1 cellular context compared by ENCODE assay signal in the genomic region with DNA sequence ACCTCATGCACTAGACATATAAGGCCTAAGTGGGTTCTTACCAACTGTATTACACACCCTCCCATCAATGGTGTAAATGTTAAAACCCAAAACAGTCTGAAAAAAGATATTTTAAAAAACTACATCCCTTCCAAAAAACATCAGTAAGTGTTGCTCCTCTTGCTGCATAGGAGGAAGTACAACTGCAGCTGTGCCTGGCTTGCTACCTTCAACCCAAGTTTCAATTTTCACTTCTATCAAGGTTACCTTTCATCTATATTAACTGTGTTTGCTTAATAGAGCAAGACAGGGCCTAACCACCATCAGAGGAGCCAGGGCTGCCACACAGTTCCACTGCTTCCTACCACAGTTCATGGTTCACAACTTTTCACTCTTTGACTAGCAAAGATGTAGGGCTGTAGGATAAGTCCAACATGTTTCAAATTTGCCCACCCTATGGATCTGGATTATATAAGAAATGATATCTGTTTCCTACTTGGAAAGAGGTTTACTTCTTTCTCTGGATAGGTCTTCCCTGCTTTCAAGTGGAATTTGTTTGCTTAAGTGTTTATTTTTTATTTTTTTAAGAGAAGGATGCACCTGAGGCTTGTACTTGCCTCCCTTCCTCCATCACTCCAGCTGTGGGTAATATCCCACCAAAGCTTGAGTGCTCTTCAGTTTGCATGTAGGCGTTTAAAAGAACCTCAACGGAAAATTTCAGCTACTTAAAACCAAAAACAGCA.
TF ChIP-seq lines count a peak whose summit lies in the region.

No MANE protein-coding gene starts in this region.

TF ChIP-seq in GM12878, 131 proteins besides CTCF, POLR2A, EP300 and RAD21 (continued from another document and continues in another):
- TF ChIP-seq, protein P1, sequence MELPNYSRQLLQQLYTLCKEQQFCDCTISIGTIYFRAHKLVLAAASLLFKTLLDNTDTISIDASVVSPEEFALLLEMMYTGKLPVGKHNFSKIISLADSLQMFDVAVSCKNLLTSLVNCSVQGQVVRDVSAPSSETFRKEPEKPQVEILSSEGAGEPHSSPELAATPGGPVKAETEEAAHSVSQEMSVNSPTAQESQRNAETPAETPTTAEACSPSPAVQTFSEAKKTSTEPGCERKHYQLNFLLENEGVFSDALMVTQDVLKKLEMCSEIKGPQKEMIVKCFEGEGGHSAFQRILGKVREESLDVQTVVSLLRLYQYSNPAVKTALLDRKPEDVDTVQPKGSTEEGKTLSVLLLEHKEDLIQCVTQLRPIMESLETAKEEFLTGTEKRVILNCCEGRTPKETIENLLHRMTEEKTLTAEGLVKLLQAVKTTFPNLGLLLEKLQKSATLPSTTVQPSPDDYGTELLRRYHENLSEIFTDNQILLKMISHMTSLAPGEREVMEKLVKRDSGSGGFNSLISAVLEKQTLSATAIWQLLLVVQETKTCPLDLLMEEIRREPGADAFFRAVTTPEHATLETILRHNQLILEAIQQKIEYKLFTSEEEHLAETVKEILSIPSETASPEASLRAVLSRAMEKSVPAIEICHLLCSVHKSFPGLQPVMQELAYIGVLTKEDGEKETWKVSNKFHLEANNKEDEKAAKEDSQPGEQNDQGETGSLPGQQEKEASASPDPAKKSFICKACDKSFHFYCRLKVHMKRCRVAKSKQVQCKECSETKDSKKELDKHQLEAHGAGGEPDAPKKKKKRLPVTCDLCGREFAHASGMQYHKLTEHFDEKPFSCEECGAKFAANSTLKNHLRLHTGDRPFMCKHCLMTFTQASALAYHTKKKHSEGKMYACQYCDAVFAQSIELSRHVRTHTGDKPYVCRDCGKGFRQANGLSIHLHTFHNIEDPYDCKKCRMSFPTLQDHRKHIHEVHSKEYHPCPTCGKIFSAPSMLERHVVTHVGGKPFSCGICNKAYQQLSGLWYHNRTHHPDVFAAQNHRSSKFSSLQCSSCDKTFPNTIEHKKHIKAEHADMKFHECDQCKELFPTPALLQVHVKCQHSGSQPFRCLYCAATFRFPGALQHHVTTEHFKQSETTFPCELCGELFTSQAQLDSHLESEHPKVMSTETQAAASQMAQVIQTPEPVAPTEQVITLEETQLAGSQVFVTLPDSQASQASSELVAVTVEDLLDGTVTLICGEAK (IDR thresholded peaks at IDR 0.05; ENCODE audit: borderline replicate concordance), result no peak
- TF ChIP-seq NFXL1 (IDR thresholded peaks at IDR 0.05; ENCODE audit: borderline replicate concordance), result no peak
- TF ChIP-seq RBBP5 (conservative IDR thresholded peaks at IDR 0.05), result no peak
- 0 out of 2 replicates have a peak, but pooled peaks have one; percentile 1 for TF ChIP-seq CREB1 (IDR thresholded peaks at IDR 0.05; ENCODE audit: low read depth)
- TF ChIP-seq IRF4 (IDR thresholded peaks at IDR 0.05; ENCODE audit: low read depth, low read length), result peak; percentile 64
- TF ChIP-seq IRF5 (IDR thresholded peaks at IDR 0.05; ENCODE audit: borderline replicate concordance), result no peak
- TF ChIP-seq POLR2AphosphoS2 (IDR thresholded peaks at IDR 0.05; ENCODE audit: low read depth, low read length), result no peak
- TF ChIP-seq HSF1 (IDR thresholded peaks at IDR 0.05; ENCODE audit: low read depth, low read length), result no peak
- TF ChIP-seq HCFC1 (IDR thresholded peaks at IDR 0.05; ENCODE audit: low read length), result no peak
- TF ChIP-seq ETV6 (conservative IDR thresholded peaks at IDR 0.05 in 1 of 2, IDR thresholded peaks at IDR 0.05 in 1 of 2; ENCODE audit: borderline replicate concordance in 1 of 2, low read depth in 1 of 2), result peak in 1 of 2 experiments; percentile 88; a peak in 2 of 4 replicates
- TF ChIP-seq JUNB (IDR thresholded peaks at IDR 0.05), result peak; percentile 55
- TF ChIP-seq, protein P2, sequence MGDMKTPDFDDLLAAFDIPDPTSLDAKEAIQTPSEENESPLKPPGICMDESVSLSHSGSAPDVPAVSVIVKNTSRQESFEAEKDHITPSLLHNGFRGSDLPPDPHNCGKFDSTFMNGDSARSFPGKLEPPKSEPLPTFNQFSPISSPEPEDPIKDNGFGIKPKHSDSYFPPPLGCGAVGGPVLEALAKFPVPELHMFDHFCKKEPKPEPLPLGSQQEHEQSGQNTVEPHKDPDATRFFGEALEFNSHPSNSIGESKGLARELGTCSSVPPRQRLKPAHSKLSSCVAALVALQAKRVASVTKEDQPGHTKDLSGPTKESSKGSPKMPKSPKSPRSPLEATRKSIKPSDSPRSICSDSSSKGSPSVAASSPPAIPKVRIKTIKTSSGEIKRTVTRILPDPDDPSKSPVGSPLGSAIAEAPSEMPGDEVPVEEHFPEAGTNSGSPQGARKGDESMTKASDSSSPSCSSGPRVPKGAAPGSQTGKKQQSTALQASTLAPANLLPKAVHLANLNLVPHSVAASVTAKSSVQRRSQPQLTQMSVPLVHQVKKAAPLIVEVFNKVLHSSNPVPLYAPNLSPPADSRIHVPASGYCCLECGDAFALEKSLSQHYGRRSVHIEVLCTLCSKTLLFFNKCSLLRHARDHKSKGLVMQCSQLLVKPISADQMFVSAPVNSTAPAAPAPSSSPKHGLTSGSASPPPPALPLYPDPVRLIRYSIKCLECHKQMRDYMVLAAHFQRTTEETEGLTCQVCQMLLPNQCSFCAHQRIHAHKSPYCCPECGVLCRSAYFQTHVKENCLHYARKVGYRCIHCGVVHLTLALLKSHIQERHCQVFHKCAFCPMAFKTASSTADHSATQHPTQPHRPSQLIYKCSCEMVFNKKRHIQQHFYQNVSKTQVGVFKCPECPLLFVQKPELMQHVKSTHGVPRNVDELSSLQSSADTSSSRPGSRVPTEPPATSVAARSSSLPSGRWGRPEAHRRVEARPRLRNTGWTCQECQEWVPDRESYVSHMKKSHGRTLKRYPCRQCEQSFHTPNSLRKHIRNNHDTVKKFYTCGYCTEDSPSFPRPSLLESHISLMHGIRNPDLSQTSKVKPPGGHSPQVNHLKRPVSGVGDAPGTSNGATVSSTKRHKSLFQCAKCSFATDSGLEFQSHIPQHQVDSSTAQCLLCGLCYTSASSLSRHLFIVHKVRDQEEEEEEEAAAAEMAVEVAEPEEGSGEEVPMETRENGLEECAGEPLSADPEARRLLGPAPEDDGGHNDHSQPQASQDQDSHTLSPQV (IDR thresholded peaks at IDR 0.05), result no peak
- TF ChIP-seq, protein P3, sequence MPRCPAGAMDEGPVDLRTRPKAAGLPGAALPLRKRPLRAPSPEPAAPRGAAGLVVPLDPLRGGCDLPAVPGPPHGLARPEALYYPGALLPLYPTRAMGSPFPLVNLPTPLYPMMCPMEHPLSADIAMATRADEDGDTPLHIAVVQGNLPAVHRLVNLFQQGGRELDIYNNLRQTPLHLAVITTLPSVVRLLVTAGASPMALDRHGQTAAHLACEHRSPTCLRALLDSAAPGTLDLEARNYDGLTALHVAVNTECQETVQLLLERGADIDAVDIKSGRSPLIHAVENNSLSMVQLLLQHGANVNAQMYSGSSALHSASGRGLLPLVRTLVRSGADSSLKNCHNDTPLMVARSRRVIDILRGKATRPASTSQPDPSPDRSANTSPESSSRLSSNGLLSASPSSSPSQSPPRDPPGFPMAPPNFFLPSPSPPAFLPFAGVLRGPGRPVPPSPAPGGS (IDR thresholded peaks at IDR 0.05; ENCODE audit: borderline replicate concordance, insufficient read depth, low read depth, low read length, poor library complexity, severe bottlenecking), result no peak
- TF ChIP-seq BACH1 (IDR thresholded peaks at IDR 0.05; ENCODE audit: borderline replicate concordance), result 0 out of 2 replicates have a peak, but pooled peaks have one; percentile 2
- TF ChIP-seq ESRRA (IDR thresholded peaks at IDR 0.05; ENCODE audit: low read length), result peak; percentile 62; the same call in 1 of the 2 replicates
- peak; percentile 65; the same call in 1 of the 2 replicates for TF ChIP-seq MEF2A (IDR thresholded peaks at IDR 0.05; ENCODE audit: insufficient read depth, low read depth, low read length)
- TF ChIP-seq EED (IDR thresholded peaks at IDR 0.05; ENCODE audit: low read depth), result peak; percentile 93
- TF ChIP-seq ASH2L (IDR thresholded peaks at IDR 0.05; ENCODE audit: borderline replicate concordance, low read depth), result no peak
- no peak for TF ChIP-seq YY1 (IDR thresholded peaks at IDR 0.05; ENCODE audit: low read depth, low read length)
- TF ChIP-seq, protein P4, sequence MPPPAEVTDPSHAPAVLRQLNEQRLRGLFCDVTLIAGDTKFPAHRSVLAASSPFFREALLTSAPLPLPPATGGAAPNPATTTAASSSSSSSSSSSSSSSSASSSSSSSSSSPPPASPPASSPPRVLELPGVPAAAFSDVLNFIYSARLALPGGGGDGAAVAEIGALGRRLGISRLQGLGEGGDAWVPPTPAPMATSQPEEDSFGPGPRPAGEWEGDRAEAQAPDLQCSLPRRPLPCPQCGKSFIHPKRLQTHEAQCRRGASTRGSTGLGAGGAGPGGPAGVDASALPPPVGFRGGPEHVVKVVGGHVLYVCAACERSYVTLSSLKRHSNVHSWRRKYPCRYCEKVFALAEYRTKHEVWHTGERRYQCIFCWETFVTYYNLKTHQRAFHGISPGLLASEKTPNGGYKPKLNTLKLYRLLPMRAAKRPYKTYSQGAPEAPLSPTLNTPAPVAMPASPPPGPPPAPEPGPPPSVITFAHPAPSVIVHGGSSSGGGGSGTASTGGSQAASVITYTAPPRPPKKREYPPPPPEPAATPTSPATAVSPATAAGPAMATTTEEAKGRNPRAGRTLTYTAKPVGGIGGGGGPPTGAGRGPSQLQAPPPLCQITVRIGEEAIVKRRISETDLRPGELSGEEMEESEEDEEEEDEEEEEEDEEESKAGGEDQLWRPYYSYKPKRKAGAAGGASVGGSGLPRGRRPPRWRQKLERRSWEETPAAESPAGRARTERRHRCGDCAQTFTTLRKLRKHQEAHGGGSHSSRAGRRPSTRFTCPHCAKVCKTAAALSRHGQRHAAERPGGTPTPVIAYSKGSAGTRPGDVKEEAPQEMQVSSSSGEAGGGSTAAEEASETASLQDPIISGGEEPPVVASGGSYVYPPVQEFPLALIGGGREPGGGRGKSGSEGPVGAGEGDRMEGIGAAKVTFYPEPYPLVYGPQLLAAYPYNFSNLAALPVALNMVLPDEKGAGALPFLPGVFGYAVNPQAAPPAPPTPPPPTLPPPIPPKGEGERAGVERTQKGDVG (CRISPR knock-in tag; IDR thresholded peaks at IDR 0.05), result no peak
- TF ChIP-seq PAX5 (IDR thresholded peaks at IDR 0.05; ENCODE audit: borderline replicate concordance, low read depth, low read length), result peak; percentile 96
- peak; percentile 14 for TF ChIP-seq SMAD1 (IDR thresholded peaks at IDR 0.05; ENCODE audit: low read depth, partially characterized antibody)
- TF ChIP-seq FOXM1 (IDR thresholded peaks at IDR 0.05; ENCODE audit: low read depth, low read length), result peak; percentile 93
- peak; percentile 73; the same call in 2 of the 3 replicates for TF ChIP-seq POU2F2 (IDR thresholded peaks at IDR 0.05; ENCODE audit: borderline replicate concordance, low read depth, low read length)
- TF ChIP-seq, protein P5, sequence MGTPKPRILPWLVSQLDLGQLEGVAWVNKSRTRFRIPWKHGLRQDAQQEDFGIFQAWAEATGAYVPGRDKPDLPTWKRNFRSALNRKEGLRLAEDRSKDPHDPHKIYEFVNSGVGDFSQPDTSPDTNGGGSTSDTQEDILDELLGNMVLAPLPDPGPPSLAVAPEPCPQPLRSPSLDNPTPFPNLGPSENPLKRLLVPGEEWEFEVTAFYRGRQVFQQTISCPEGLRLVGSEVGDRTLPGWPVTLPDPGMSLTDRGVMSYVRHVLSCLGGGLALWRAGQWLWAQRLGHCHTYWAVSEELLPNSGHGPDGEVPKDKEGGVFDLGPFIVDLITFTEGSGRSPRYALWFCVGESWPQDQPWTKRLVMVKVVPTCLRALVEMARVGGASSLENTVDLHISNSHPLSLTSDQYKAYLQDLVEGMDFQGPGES (IDR thresholded peaks at IDR 0.05), result no peak
- TF ChIP-seq, protein P6, sequence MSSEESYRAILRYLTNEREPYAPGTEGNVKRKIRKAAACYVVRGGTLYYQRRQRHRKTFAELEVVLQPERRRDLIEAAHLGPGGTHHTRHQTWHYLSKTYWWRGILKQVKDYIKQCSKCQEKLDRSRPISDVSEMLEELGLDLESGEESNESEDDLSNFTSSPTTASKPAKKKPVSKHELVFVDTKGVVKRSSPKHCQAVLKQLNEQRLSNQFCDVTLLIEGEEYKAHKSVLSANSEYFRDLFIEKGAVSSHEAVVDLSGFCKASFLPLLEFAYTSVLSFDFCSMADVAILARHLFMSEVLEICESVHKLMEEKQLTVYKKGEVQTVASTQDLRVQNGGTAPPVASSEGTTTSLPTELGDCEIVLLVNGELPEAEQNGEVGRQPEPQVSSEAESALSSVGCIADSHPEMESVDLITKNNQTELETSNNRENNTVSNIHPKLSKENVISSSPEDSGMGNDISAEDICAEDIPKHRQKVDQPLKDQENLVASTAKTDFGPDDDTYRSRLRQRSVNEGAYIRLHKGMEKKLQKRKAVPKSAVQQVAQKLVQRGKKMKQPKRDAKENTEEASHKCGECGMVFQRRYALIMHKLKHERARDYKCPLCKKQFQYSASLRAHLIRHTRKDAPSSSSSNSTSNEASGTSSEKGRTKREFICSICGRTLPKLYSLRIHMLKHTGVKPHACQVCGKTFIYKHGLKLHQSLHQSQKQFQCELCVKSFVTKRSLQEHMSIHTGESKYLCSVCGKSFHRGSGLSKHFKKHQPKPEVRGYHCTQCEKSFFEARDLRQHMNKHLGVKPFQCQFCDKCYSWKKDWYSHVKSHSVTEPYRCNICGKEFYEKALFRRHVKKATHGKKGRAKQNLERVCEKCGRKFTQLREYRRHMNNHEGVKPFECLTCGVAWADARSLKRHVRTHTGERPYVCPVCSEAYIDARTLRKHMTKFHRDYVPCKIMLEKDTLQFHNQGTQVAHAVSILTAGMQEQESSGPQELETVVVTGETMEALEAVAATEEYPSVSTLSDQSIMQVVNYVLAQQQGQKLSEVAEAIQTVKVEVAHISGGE (CRISPR knock-in tag; IDR thresholded peaks at IDR 0.05), result no peak
- TF ChIP-seq MXI1 (IDR thresholded peaks at IDR 0.05; ENCODE audit: low read depth, low read length), result 0 out of 2 replicates have a peak, but pooled peaks have one; percentile 18
- TF ChIP-seq CBFB (IDR thresholded peaks at IDR 0.05; ENCODE audit: low read depth), result peak; percentile 86
- TF ChIP-seq SUPT20H (IDR thresholded peaks at IDR 0.05; ENCODE audit: borderline replicate concordance, control insufficient read depth, low read depth, low read length), result no peak
- TF ChIP-seq SREBF2 (IDR thresholded peaks at IDR 0.05; ENCODE audit: low read length), result no peak
- TF ChIP-seq EGR1 (IDR thresholded peaks at IDR 0.05; ENCODE audit: borderline replicate concordance in 1 of 2, low read depth in 2 of 2, low read length in 2 of 2), result no peak
- 0 out of 2 replicates have a peak, but pooled peaks have one; percentile 39 for TF ChIP-seq MYB (IDR thresholded peaks at IDR 0.05; ENCODE audit: borderline replicate concordance, low read depth, low read length)
